1 cellular context compared by ENCODE assay signal in the genomic region with DNA sequence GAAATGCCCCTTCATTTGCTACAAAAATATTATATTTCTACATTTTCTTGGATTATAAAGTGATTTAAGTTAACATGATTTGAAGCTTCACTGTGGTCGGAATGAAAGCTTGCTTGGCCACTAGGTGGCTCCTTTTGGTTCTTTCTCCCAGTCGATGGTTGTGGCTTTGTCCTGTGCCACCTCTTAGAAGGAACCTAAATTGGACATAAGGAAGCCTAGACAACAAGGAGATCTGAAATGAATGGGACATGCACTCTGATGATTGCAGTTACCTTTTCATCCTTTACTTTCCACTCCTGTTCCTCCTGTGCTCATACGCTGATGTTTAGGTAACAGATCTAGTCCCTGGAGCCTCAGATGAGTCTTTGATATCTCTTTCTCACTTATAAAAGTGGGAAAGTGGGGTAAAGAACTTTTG.
TF ChIP-seq lines count a peak whose summit lies in the region.

No MANE protein-coding gene starts in this region.

TF ChIP-seq in HepG2, 621 proteins besides CTCF, POLR2A, EP300 and RAD21 (continued from another document and continues in another):
- TF ChIP-seq PAF1 (CRISPR knock-in tag; IDR thresholded peaks at IDR 0.05) = no peak
- TF ChIP-seq ZNF350 (CRISPR knock-in tag; IDR thresholded peaks at IDR 0.05; ENCODE audit: borderline replicate concordance, low read depth) = no peak
- peak; percentile 67; the same call in 1 of the 2 replicates for TF ChIP-seq SMC3 (IDR thresholded peaks at IDR 0.05; ENCODE audit: low read length)
- no peak for TF ChIP-seq GTF2F1 (IDR thresholded peaks at IDR 0.05; ENCODE audit: low read length)
- TF ChIP-seq NCOA2 (CRISPR knock-in tag; IDR thresholded peaks at IDR 0.05) = peak; percentile 46; the same call in 1 of the 2 replicates
- no peak for TF ChIP-seq CEBPG (CRISPR knock-in tag; IDR thresholded peaks at IDR 0.05)
- TF ChIP-seq ZKSCAN8 (CRISPR knock-in tag; IDR thresholded peaks at IDR 0.05; ENCODE audit: borderline replicate concordance) = 0 out of 2 replicates have a peak, but pooled peaks have one; percentile 28
- TF ChIP-seq ZNF615 (CRISPR knock-in tag; IDR thresholded peaks at IDR 0.05; ENCODE audit: borderline replicate concordance) = no peak
- TF ChIP-seq ZNF18 (CRISPR knock-in tag; IDR thresholded peaks at IDR 0.05; ENCODE audit: insufficient replicate concordance) = no peak
- TF ChIP-seq ZNF367 (CRISPR knock-in tag; IDR thresholded peaks at IDR 0.05; ENCODE audit: borderline replicate concordance) = no peak
- TF ChIP-seq NFYB (CRISPR knock-in tag; IDR thresholded peaks at IDR 0.05) = no peak
- no peak for TF ChIP-seq ATAD3A (CRISPR knock-in tag; IDR thresholded peaks at IDR 0.05)
- TF ChIP-seq NFAT5 (CRISPR knock-in tag; IDR thresholded peaks at IDR 0.05) = no peak
- no peak for TF ChIP-seq KDM2A (CRISPR knock-in tag; IDR thresholded peaks at IDR 0.05; ENCODE audit: borderline replicate concordance, low read depth)
- TF ChIP-seq, protein P1, sequence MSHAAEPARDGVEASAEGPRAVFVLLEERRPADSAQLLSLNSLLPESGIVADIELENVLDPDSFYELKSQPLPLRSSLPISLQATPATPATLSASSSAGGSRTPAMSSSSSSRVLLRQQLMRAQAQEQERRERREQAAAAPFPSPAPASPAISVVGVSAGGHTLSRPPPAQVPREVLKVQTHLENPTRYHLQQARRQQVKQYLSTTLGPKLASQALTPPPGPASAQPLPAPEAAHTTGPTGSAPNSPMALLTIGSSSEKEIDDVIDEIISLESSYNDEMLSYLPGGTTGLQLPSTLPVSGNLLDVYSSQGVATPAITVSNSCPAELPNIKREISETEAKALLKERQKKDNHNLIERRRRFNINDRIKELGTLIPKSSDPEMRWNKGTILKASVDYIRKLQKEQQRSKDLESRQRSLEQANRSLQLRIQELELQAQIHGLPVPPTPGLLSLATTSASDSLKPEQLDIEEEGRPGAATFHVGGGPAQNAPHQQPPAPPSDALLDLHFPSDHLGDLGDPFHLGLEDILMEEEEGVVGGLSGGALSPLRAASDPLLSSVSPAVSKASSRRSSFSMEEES (CRISPR knock-in tag; IDR thresholded peaks at IDR 0.05) = 0 out of 2 replicates have a peak, but pooled peaks have one; percentile 29
- peak; percentile 85 for TF ChIP-seq ZFP36 (IDR thresholded peaks at IDR 0.05; ENCODE audit: borderline replicate concordance, low read depth, low read length, partially characterized antibody)
- TF ChIP-seq SNAPC5 (CRISPR knock-in tag; IDR thresholded peaks at IDR 0.05; ENCODE audit: borderline replicate concordance) = no peak
- peak; percentile 21 for TF ChIP-seq TEAD3 (CRISPR knock-in tag; optimal IDR thresholded peaks at IDR 0.05; ENCODE audit: borderline replicate concordance)
- no peak for TF ChIP-seq LBX2 (CRISPR knock-in tag; IDR thresholded peaks at IDR 0.05; ENCODE audit: borderline replicate concordance)
- TF ChIP-seq ZFP36L2 (CRISPR knock-in tag; IDR thresholded peaks at IDR 0.05) = no peak
- TF ChIP-seq ZBTB14 (CRISPR knock-in tag; IDR thresholded peaks at IDR 0.05) = no peak
- TF ChIP-seq SRSF1 (optimal IDR thresholded peaks at IDR 0.05; ENCODE audit: low read depth, low read length) = no peak
- no peak for TF ChIP-seq SYNCRIP (IDR thresholded peaks at IDR 0.05; ENCODE audit: insufficient read depth, low read depth, low read length)
- TF ChIP-seq, protein P2, sequence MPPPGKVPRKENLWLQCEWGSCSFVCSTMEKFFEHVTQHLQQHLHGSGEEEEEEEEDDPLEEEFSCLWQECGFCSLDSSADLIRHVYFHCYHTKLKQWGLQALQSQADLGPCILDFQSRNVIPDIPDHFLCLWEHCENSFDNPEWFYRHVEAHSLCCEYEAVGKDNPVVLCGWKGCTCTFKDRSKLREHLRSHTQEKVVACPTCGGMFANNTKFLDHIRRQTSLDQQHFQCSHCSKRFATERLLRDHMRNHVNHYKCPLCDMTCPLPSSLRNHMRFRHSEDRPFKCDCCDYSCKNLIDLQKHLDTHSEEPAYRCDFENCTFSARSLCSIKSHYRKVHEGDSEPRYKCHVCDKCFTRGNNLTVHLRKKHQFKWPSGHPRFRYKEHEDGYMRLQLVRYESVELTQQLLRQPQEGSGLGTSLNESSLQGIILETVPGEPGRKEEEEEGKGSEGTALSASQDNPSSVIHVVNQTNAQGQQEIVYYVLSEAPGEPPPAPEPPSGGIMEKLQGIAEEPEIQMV (CRISPR knock-in tag; IDR thresholded peaks at IDR 0.05; ENCODE audit: low read depth) = no peak
- peak; percentile 46 for TF ChIP-seq XRCC5 (optimal IDR thresholded peaks at IDR 0.05; ENCODE audit: low read length)
- TF ChIP-seq, protein P3, sequence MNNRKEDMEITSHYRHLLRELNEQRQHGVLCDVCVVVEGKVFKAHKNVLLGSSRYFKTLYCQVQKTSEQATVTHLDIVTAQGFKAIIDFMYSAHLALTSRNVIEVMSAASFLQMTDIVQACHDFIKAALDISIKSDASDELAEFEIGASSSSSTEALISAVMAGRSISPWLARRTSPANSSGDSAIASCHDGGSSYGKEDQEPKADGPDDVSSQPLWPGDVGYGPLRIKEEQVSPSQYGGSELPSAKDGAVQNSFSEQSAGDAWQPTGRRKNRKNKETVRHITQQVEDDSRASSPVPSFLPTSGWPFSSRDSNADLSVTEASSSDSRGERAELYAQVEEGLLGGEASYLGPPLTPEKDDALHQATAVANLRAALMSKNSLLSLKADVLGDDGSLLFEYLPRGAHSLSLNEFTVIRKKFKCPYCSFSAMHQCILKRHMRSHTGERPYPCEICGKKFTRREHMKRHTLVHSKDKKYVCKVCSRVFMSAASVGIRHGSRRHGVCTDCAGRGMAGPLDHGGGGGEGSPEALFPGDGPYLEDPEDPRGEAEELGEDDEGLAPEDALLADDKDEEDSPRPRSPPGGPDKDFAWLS (CRISPR knock-in tag; IDR thresholded peaks at IDR 0.05; ENCODE audit: borderline replicate concordance) = no peak
- TF ChIP-seq IRF2 (CRISPR knock-in tag; IDR thresholded peaks at IDR 0.05) = 0 out of 2 replicates have a peak, but pooled peaks have one; percentile 26
- TF ChIP-seq, protein P4, sequence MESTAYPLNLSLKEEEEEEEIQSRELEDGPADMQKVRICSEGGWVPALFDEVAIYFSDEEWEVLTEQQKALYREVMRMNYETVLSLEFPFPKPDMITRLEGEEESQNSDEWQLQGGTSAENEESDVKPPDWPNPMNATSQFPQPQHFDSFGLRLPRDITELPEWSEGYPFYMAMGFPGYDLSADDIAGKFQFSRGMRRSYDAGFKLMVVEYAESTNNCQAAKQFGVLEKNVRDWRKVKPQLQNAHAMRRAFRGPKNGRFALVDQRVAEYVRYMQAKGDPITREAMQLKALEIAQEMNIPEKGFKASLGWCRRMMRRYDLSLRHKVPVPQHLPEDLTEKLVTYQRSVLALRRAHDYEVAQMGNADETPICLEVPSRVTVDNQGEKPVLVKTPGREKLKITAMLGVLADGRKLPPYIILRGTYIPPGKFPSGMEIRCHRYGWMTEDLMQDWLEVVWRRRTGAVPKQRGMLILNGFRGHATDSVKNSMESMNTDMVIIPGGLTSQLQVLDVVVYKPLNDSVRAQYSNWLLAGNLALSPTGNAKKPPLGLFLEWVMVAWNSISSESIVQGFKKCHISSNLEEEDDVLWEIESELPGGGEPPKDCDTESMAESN (CRISPR knock-in tag; conservative IDR thresholded peaks at IDR 0.05) = peak; percentile 97
- peak; percentile 57; the same call in 1 of the 2 replicates for TF ChIP-seq ZNF644 (CRISPR knock-in tag; IDR thresholded peaks at IDR 0.05; ENCODE audit: low read depth)
- TF ChIP-seq ZNF766 (CRISPR knock-in tag; IDR thresholded peaks at IDR 0.05; ENCODE audit: borderline replicate concordance) = no peak
- no peak for TF ChIP-seq MYC (CRISPR knock-in tag; IDR thresholded peaks at IDR 0.05; ENCODE audit: borderline replicate concordance)
- no peak for TF ChIP-seq KDM3A (CRISPR knock-in tag; IDR thresholded peaks at IDR 0.05; ENCODE audit: low read depth)
- TF ChIP-seq SIN3A (IDR thresholded peaks at IDR 0.05; ENCODE audit: borderline replicate concordance, low read depth, low read length) = no peak
- TF ChIP-seq, protein P5, sequence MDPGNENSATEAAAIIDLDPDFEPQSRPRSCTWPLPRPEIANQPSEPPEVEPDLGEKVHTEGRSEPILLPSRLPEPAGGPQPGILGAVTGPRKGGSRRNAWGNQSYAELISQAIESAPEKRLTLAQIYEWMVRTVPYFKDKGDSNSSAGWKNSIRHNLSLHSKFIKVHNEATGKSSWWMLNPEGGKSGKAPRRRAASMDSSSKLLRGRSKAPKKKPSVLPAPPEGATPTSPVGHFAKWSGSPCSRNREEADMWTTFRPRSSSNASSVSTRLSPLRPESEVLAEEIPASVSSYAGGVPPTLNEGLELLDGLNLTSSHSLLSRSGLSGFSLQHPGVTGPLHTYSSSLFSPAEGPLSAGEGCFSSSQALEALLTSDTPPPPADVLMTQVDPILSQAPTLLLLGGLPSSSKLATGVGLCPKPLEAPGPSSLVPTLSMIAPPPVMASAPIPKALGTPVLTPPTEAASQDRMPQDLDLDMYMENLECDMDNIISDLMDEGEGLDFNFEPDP (CRISPR knock-in tag; conservative IDR thresholded peaks at IDR 0.05) = no peak
- 0 out of 2 replicates have a peak, but pooled peaks have one; percentile 33 for TF ChIP-seq FOSL2 (CRISPR knock-in tag; IDR thresholded peaks at IDR 0.05)
- no peak for TF ChIP-seq ZBTB26 (CRISPR knock-in tag; IDR thresholded peaks at IDR 0.05; ENCODE audit: borderline replicate concordance)
- no peak for TF ChIP-seq RBM22 (optimal IDR thresholded peaks at IDR 0.05; ENCODE audit: low read length)
